Comparison of ENCODE assay signal across 8 cellular contexts in the genomic region with DNA sequence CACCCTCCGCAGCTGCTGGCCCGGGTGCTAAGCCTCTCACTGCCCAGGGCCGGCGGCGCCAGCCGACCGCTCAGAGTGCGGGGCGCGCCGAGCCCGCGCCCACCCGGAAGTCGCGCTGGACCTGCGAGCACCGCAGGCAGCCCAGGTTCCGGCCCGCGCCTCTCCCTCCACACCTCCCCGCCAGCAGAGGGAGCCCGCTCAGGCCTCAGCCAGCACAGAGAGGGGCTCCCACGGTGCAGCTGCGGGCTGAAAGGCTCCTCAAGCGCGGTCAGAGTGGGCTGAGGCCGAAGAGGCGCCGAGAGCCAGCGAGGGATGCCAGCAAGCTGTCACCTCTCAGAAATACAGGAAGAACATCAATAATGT.
DNase-seq lines count a peak whose midpoint lies in the region; ATAC-seq and TF ChIP-seq lines count a peak whose summit lies in the region.
"Not testable (repeated sequence)": the region's sequence is repeated elsewhere in the genome, so short reads cannot be mapped to it uniquely, and the experiment has no call there.

No MANE protein-coding gene starts in this region.

- H3K27ac Mint-ChIP-seq in CD4-positive, CD25-positive, alpha-beta regulatory T cell: peak overlapping the region in 1 of 3 donors; percentile 76
- not testable (repeated sequence) for H3K27ac Mint-ChIP-seq in stimulated activated memory B cell treated with anti-CD40 and anti-IgM and Interleukin-4, amounts not matched to agents 10 μg/mL and 1 μg/mL and 100 μg/mL, for 72 hours

- H3K36me3 Mint-ChIP-seq in CD4-positive, CD25-positive, alpha-beta regulatory T cell; stimulated activated memory B cell treated with anti-CD40 and anti-IgM and Interleukin-4, amounts not matched to agents 10 μg/mL and 1 μg/mL and 100 μg/mL, for 72 hours: not testable (repeated sequence)

- WGBS in mesodermal cell (ENCODE audit: insufficient coverage in 2 of 2), 2 experiments: no CpG with 5 or more reads among the region's 31 CpGs

- peak overlapping the region; percentile 41 for H3K27ac ChIP-seq in CD4-positive, CD25-positive, alpha-beta regulatory T cell (ENCODE audit: insufficient read depth, low read length, poor library complexity, severe bottlenecking)
- H3K27ac ChIP-seq in RWPE2 (ENCODE audit: poor library complexity, severe bottlenecking): peak overlapping the region; percentile 52
- not testable (repeated sequence) for H3K27ac ChIP-seq in mesodermal cell (ENCODE audit: low read depth, low read length, severe bottlenecking)

- H3K4me1 Mint-ChIP-seq in CD4-positive, CD25-positive, alpha-beta regulatory T cell: peaks cover 0 to 33% (median 4%) of the 10 kb centered on the region in 4 donors
- H3K4me1 Mint-ChIP-seq in stimulated activated memory B cell treated with anti-CD40 and anti-IgM and Interleukin-4, amounts not matched to agents 10 μg/mL and 1 μg/mL and 100 μg/mL, for 72 hours: peaks cover 10% of the 10 kb centered on the region

- ATAC-seq in CD4-positive, CD25-positive, alpha-beta regulatory T cell (ENCODE audit: low read depth in 2 of 2): peak; percentile 87 to 89
- ATAC-seq in GM21390 (IDR thresholded peaks at IDR 0.05; ENCODE audit: unreplicated experiment) (peak; percentile 71), HG03159 (IDR thresholded peaks at IDR 0.05; ENCODE audit: unreplicated experiment) (peak; percentile 48), RWPE2 (ENCODE audit: low read depth) (peak; percentile 84)
- ATAC-seq in stimulated activated memory B cell treated with anti-CD40 and anti-IgM and Interleukin-4, amounts not matched to agents 10 μg/mL and 1 μg/mL and 100 μg/mL, for 72 hours: peak; percentile 95

- not testable (repeated sequence) for H3K9me3 ChIP-seq in CD4-positive, CD25-positive, alpha-beta regulatory T cell (ENCODE audit: control insufficient read depth in 2 of 2, low read length in 2 of 2); RWPE2 (ENCODE audit: severe bottlenecking); mesodermal cell (ENCODE audit: control insufficient read depth, low read length)

- peak overlapping the region in 2 of 4 donors; percentile 80 to 85 for H3K4me3 Mint-ChIP-seq in CD4-positive, CD25-positive, alpha-beta regulatory T cell
- not testable (repeated sequence) for H3K4me3 Mint-ChIP-seq in stimulated activated memory B cell treated with anti-CD40 and anti-IgM and Interleukin-4, amounts not matched to agents 10 μg/mL and 1 μg/mL and 100 μg/mL, for 72 hours

- not testable (repeated sequence) for H3K4me1 ChIP-seq in CD4-positive, CD25-positive, alpha-beta regulatory T cell (ENCODE audit: control insufficient read depth, insufficient read depth, low read length, poor library complexity, severe bottlenecking); RWPE2 (ENCODE audit: insufficient read depth, poor library complexity, severe bottlenecking); mesodermal cell (ENCODE audit: control insufficient read depth, insufficient read depth, low read length, poor library complexity, severe bottlenecking)

- TF ChIP-seq CTCF in RWPE2 (IDR thresholded peaks at IDR 0.05; ENCODE audit: poor library complexity, severe bottlenecking); fibroblast of mammary gland (conservative IDR thresholded peaks at IDR 0.05; ENCODE audit: control insufficient read depth, insufficient read depth, low read depth, low read length): not testable (repeated sequence)

- H3K9me3 Mint-ChIP-seq in CD4-positive, CD25-positive, alpha-beta regulatory T cell; stimulated activated memory B cell treated with anti-CD40 and anti-IgM and Interleukin-4, amounts not matched to agents 10 μg/mL and 1 μg/mL and 100 μg/mL, for 72 hours: not testable (repeated sequence)

- H3K36me3 ChIP-seq in CD4-positive, CD25-positive, alpha-beta regulatory T cell (ENCODE audit: control insufficient read depth, insufficient read depth, low read length); RWPE2 (ENCODE audit: low read depth); mesodermal cell (ENCODE audit: control insufficient read depth, insufficient read depth, low read length): not testable (repeated sequence)

- not testable (repeated sequence) for H3K27me3 ChIP-seq in CD4-positive, CD25-positive, alpha-beta regulatory T cell (ENCODE audit: control insufficient read depth, insufficient read depth, low read length); RWPE2 (ENCODE audit: insufficient read depth, poor library complexity, severe bottlenecking)

- not testable (repeated sequence) for DNase-seq in CD4-positive, CD25-positive, alpha-beta regulatory T cell; RWPE2 (ENCODE audit: low spot score)
- DNase-seq in activated gamma-delta T cell treated with Interleukin-2 at 50 U/mL for 16 hours (peak; percentile 50), fibroblast of mammary gland (ENCODE audit: low read depth) (peak; percentile 39)

- not testable (repeated sequence) for H3K27me3 Mint-ChIP-seq in CD4-positive, CD25-positive, alpha-beta regulatory T cell; stimulated activated memory B cell treated with anti-CD40 and anti-IgM and Interleukin-4, amounts not matched to agents 10 μg/mL and 1 μg/mL and 100 μg/mL, for 72 hours

- not testable (repeated sequence) for H3K4me3 ChIP-seq in CD4-positive, CD25-positive, alpha-beta regulatory T cell (ENCODE audit: low read depth, low read length); fibroblast of mammary gland (ENCODE audit: control insufficient read depth, low read depth, low read length)
- H3K4me3 ChIP-seq in RWPE2 (ENCODE audit: severe bottlenecking) (peak overlapping the region; percentile 25), mesodermal cell (ENCODE audit: extremely low read depth, insufficient read depth, low read length, poor library complexity, severe bottlenecking) (peak overlapping the region; percentile 14)
